1 cellular context compared by ENCODE assay signal in genomic region chr9:96419691-96419969, GRCh38.
TF ChIP-seq lines count a peak whose summit lies in the region.

No MANE protein-coding gene starts in this region.

TF ChIP-seq in HEK293, 187 proteins besides CTCF, POLR2A, EP300 and RAD21 (continued from another document):
- no peak for TF ChIP-seq ZNF600 (tag by site-specific recombination; IDR thresholded peaks at IDR 0.05)
